1 cellular context compared by ENCODE assay signal in genomic region chr9:123561055-123561454, GRCh38.
TF ChIP-seq lines count a peak whose summit lies in the region.

No MANE protein-coding gene starts in this region.

TF ChIP-seq in H1, 55 proteins besides CTCF, POLR2A, EP300 and RAD21:
- TF ChIP-seq NRF1 (IDR thresholded peaks at IDR 0.05; ENCODE audit: low read depth, low read length) (no peak), KDM5A (IDR thresholded peaks at IDR 0.05; ENCODE audit: low read length) (no peak), ATF3 (IDR thresholded peaks at IDR 0.05; ENCODE audit: insufficient read depth, low read depth, low read length) (no peak), BRCA1 (IDR thresholded peaks at IDR 0.05; ENCODE audit: low read depth, low read length) (no peak), NANOG (IDR thresholded peaks at IDR 0.05; ENCODE audit: insufficient read depth, low read depth, low read length, poor library complexity, severe bottlenecking) (peak; percentile 78), SAP30 (IDR thresholded peaks at IDR 0.05; ENCODE audit: insufficient read depth, insufficient replicate concordance, low read length) (no peak), TBP (IDR thresholded peaks at IDR 0.05; ENCODE audit: low read depth, low read length) (no peak), TCF12 (IDR thresholded peaks at IDR 0.05; ENCODE audit: low read depth, low read length) (peak; percentile 83; the same call in 1 of the 2 replicates), RXRA (IDR thresholded peaks at IDR 0.05; ENCODE audit: insufficient read depth, low read depth, low read length) (no peak), BCL11A (IDR thresholded peaks at IDR 0.05; ENCODE audit: low read depth in 2 of 2, low read length in 2 of 2) (no peak)
